In the genomic region with DNA sequence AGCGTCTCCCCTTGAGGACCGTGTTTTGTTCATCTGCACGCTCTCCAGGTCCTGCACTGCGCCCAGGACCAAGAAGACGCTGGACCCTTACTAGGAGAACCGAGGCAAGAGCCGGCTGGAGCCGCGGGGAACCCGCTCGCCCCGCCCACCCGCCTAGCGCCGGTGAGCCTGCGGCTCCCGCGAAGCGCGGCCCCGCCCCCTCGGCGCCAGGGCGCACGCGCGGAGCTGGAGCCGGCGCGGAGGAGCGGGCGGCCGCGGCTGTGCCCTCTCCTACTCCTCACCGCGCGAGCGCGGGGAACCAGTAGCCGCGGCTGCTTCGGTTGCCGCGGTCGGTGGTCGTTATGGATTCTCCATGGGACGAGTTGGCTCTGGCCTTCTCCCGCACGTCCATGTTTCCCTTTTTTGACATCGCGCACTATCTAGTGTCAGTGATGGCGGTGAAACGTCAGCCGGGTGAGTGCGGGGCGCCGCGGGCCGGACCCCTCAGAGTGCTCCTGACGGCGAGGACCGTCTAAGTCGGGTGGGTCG, we compare ENCODE assay signal across 8 cellular contexts. TPM values are rescaled to one million over a fixed set of nuclear protein-coding genes. Genes with fewer than 3 reads are reported as not detected.
DNase-seq lines count a peak whose midpoint lies in the region; ATAC-seq and TF ChIP-seq lines count a peak whose summit lies in the region.

A gene with protein sequence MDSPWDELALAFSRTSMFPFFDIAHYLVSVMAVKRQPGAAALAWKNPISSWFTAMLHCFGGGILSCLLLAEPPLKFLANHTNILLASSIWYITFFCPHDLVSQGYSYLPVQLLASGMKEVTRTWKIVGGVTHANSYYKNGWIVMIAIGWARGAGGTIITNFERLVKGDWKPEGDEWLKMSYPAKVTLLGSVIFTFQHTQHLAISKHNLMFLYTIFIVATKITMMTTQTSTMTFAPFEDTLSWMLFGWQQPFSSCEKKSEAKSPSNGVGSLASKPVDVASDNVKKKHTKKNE (plus strand): TSS at position 222 of the 528 bp plus-strand sequence. CDS start 120 bp downstream, at position 342.

- no peak for TF ChIP-seq CTCF in GM10248 (IDR thresholded peaks at IDR 0.05; ENCODE audit: control extremely low read depth, extremely low read depth, low read depth, missing control alignments)
- TF ChIP-seq CTCF in Loucy (conservative IDR thresholded peaks at IDR 0.05; ENCODE audit: low read length): no peak
- no peak for TF ChIP-seq CTCF in cardiac muscle cell (IDR thresholded peaks at IDR 0.05; ENCODE audit: low read depth, low read length)
- TF ChIP-seq CTCF in tibial artery (IDR thresholded peaks at IDR 0.05): no peak

- H3K79me2 ChIP-seq in Loucy (ENCODE audit: insufficient read depth, low read length) (peaks cover 43% of the 10 kb centered on the region), trophoblast cell (ENCODE audit: control insufficient read depth, insufficient read depth, low read length, poor library complexity) (no peaks in the 10 kb centered on the region)

- POLR2A ChIA-PET in GM10248 (lab: Yijun Ruan, JAX): interaction anchor here (0.5 kb wide), 1 partner anchor 73 kb away, joined by 3 read pairs; no protein-coding TSS in a partner anchor

- H3K79me1 ChIP-seq in trophoblast cell (ENCODE audit: low read length): no peaks in the 10 kb centered on the region

- H3K4ac ChIP-seq in trophoblast cell (ENCODE audit: low read depth, low read length): no peak within 1 kb of the TSS

- H3K36me3 ChIP-seq in HAP-1 (replicated peaks): no peaks in the 10 kb centered on the region
- no peaks in the 10 kb centered on the region for H3K36me3 ChIP-seq in Loucy (ENCODE audit: insufficient read depth, low read length)
- H3K36me3 ChIP-seq in cardiac muscle cell: no peaks in the 10 kb centered on the region
- no peaks in the 10 kb centered on the region for H3K36me3 ChIP-seq in trophoblast cell (ENCODE audit: control insufficient read depth in 1 of 2, insufficient read depth in 2 of 2, low read length in 2 of 2)
- H3K36me3 ChIP-seq in tibial artery: no peaks in the 10 kb centered on the region

- peak within 1 kb of the TSS; percentile 52 for H3K23ac ChIP-seq in trophoblast cell (ENCODE audit: low read length)

- H3K4me1 ChIP-seq in HAP-1 (peaks cover 25% of the 10 kb centered on the region), Loucy (ENCODE audit: insufficient read depth, low read length, poor library complexity, severe bottlenecking) (peaks cover 40% of the 10 kb centered on the region), cardiac muscle cell (ENCODE audit: low read depth) (peaks cover 6% of the 10 kb centered on the region), trophoblast cell (ENCODE audit: control insufficient read depth in 1 of 2, insufficient read depth in 2 of 2, low read length in 2 of 2) (peaks cover 1 to 5% of the 10 kb centered on the region in 2 experiments), tibial artery (peaks cover 0 to 36% (median 8%) of the 10 kb centered on the region in 4 donors)

- no peak within 1 kb of the TSS for H2BK5ac ChIP-seq in trophoblast cell (ENCODE audit: low read depth, low read length, poor library complexity)

- peak within 1 kb of the TSS; percentile 71 for H3K9ac ChIP-seq in Loucy (ENCODE audit: low read depth, low read length, poor library complexity, severe bottlenecking)
- H3K9ac ChIP-seq in trophoblast cell (ENCODE audit: low read length): peak within 1 kb of the TSS; percentile 84

- intact Hi-C loops in tibial artery (cut with DNase I; ENCODE audit: low total_unique reads): no loop called here

- H4K91ac ChIP-seq in trophoblast cell (ENCODE audit: low read depth, low read length): no peak within 1 kb of the TSS

- H3K4me3 ChIP-seq in HAP-1 (peak within 1 kb of the TSS; percentile 56), Loucy (ENCODE audit: low read length, poor library complexity, severe bottlenecking) (peak within 1 kb of the TSS; percentile 81), cardiac muscle cell (peak within 1 kb of the TSS; percentile 89), trophoblast cell (ENCODE audit: low read depth, low read length) (peak within 1 kb of the TSS; percentile 94), tibial artery (peak within 1 kb of the TSS; percentile 67 to 87)

- no peak within 1 kb of the TSS for H2BK12ac ChIP-seq in trophoblast cell (ENCODE audit: low read length)

- in situ Hi-C loops in HAP-1 (cut with MboI; ENCODE audit: low sequenced_read_pairs): no loop called here

- H4K20me1 ChIP-seq in Loucy (ENCODE audit: insufficient read depth, low read length, poor library complexity, severe bottlenecking): peaks cover 20% of the 10 kb centered on the region

- no peak within 1 kb of the TSS for H3K27ac ChIP-seq in cardiac muscle cell
- no peak within 1 kb of the TSS for H3K27ac ChIP-seq in trophoblast cell (ENCODE audit: low read depth, low read length)
- H3K27ac ChIP-seq in tibial artery: peak within 1 kb of the TSS; percentile 86 to 89

- no CpG with 5 or more reads among the region's 64 CpGs for WGBS in trophoblast cell (ENCODE audit: extremely low coverage, insufficient coverage, insufficient read length)

- H3K9me3 ChIP-seq in HAP-1: no peaks in the 10 kb centered on the region
- no peaks in the 10 kb centered on the region for H3K9me3 ChIP-seq in Loucy (ENCODE audit: insufficient read depth, low read depth, low read length)
- no peaks in the 10 kb centered on the region for H3K9me3 ChIP-seq in cardiac muscle cell (ENCODE audit: low read depth)
- no peaks in the 10 kb centered on the region for H3K9me3 ChIP-seq in trophoblast cell (ENCODE audit: insufficient read depth, low read depth, low read length)
- no peaks in the 10 kb centered on the region for H3K9me3 ChIP-seq in tibial artery

- H3F3A ChIP-seq in Loucy (ENCODE audit: low read depth): no peaks in the 10 kb centered on the region

- H4K8ac ChIP-seq in trophoblast cell (ENCODE audit: low read depth, low read length): peak within 1 kb of the TSS; percentile 54

- H3K14ac ChIP-seq in trophoblast cell (ENCODE audit: low read length): no peak within 1 kb of the TSS

- no peak within 1 kb of the TSS for H3K18ac ChIP-seq in trophoblast cell (ENCODE audit: low read length)

- H2AK5ac ChIP-seq in trophoblast cell (ENCODE audit: low read length): no peak within 1 kb of the TSS

- no peak within 1 kb of the TSS for H4K12ac ChIP-seq in trophoblast cell (ENCODE audit: low read depth, low read length)

- DNase-seq in GM10248 (ENCODE audit: extremely low spot score) (peak; percentile 95), HAP-1 (ENCODE audit: low spot score in 2 of 2) (peak; percentile 75 to 87), SK-N-DZ (ENCODE audit: low spot score) (peak; percentile 67), cardiac muscle cell (ENCODE audit: low read depth in 1 of 2, low spot score in 1 of 2) (peak; percentile 84 to 93), trophoblast cell (peak; percentile 68 to 94), tibial artery (peak; percentile 59 to 88)
- DNase-seq in activated naive CD4-positive, alpha-beta T cell treated with anti-CD3 and anti-CD28 coated beads, Interleukin-2, amount 50 U/mL, for 72 hours (ENCODE audit: low spot score in 2 of 2): peak; percentile 85 to 86

- H3K36me3 Mint-ChIP-seq in activated naive CD4-positive, alpha-beta T cell treated with anti-CD3 and anti-CD28 coated beads, Interleukin-2, amount 50 U/mL, for 72 hours: peaks cover 0 to 5% of the 10 kb centered on the region in 2 donors

- peak within 1 kb of the TSS; percentile 97 for H3K4me2 ChIP-seq in Loucy (ENCODE audit: low read depth, low read length, poor library complexity, severe bottlenecking)
- peak within 1 kb of the TSS; percentile 94 for H3K4me2 ChIP-seq in trophoblast cell (ENCODE audit: low read length)

- H2AFZ ChIP-seq in Loucy (ENCODE audit: low read length) (peak within 1 kb of the TSS; percentile 94), trophoblast cell (ENCODE audit: insufficient read depth, low read length, poor library complexity) (peak within 1 kb of the TSS; percentile 59)

- no peak within 1 kb of the TSS for H2BK120ac ChIP-seq in trophoblast cell (ENCODE audit: insufficient read depth, low read length, poor library complexity)

- H3K9me2 ChIP-seq in Loucy (replicated peaks; ENCODE audit: low read depth, low read length): no peaks in the 10 kb centered on the region

- peak within 1 kb of the TSS; percentile 83 to 92 for H3K27ac Mint-ChIP-seq in activated naive CD4-positive, alpha-beta T cell treated with anti-CD3 and anti-CD28 coated beads, Interleukin-2, amount 50 U/mL, for 72 hours

- CTCF ChIA-PET in GM10248 (lab: Yijun Ruan, JAX): interaction anchor here (1.0 to 1.5 kb wide), 7 partner anchors 15 to 86 kb away, joined by 3 to 7 read pairs (median 3); no protein-coding TSS in a partner anchor

- H3K27me3 ChIP-seq in HAP-1 (ENCODE audit: low read depth) (0 out of 2 replicates have a peak, but pooled peaks cover 4% of the 10 kb centered on the region), Loucy (ENCODE audit: insufficient read depth, low read length, poor library complexity, severe bottlenecking) (no peaks in the 10 kb centered on the region), cardiac muscle cell (peaks cover 40% of the 10 kb centered on the region), trophoblast cell (ENCODE audit: insufficient read depth, low read length) (no peaks in the 10 kb centered on the region), tibial artery (peaks cover 0 to 26% of the 10 kb centered on the region in 2 donors)

- ATAC-seq in activated naive CD4-positive, alpha-beta T cell treated with anti-CD3 and anti-CD28 coated beads, Interleukin-2, amount 50 U/mL, for 72 hours: peak; percentile 79 to 89

- H3K9me3 Mint-ChIP-seq in activated naive CD4-positive, alpha-beta T cell treated with anti-CD3 and anti-CD28 coated beads, Interleukin-2, amount 50 U/mL, for 72 hours: no peaks in the 10 kb centered on the region

RNA-seq across cellular contexts. Expression of the gene that starts here (rescaled TPM):
- 7.6 and 8.5 TPM in 2 replicates for polyA plus RNA-seq in SK-N-DZ (2014; cell fraction: cytosol; rRNA removed)
- 3.1 and 5.4 TPM in 2 replicates for polyA plus RNA-seq in SK-N-DZ (2014; cell fraction: nucleus; rRNA removed)
- total RNA-seq in activated naive CD4-positive, alpha-beta T cell treated with anti-CD3 and anti-CD28 coated beads, Interleukin-2, amount 50 U/mL, for 72 hours: 10 to 100 TPM; 16.7 to 27.5 TPM
- 17.5 and 21.3 TPM in 2 replicates for total RNA-seq in cardiac muscle cell
- 24.9 and 30.9 TPM in 2 replicates for polyA plus RNA-seq in cardiac muscle cell
- 7.3 TPM in 2 replicates for polyA plus RNA-seq in trophoblast cell (2013)

Comparison
In these comparisons a context has a peak if more than half of its experiments do, and no peak if none do; other contexts are left out.
1. H3K27ac ChIP-seq: peak in tibial artery (2 of 2); none in cardiac muscle cell (single experiment) and trophoblast cell (single experiment).
2. Peak in every context shown above with its lines, with median percentiles within 50 percentile points of each other: DNase-seq and H3K4me3 ChIP-seq.